ENCODE assay signal across 1 cellular context in genomic region chr5:140564196-140565023, GRCh38.
TF ChIP-seq lines count a peak whose summit lies in the region.

A gene with protein sequence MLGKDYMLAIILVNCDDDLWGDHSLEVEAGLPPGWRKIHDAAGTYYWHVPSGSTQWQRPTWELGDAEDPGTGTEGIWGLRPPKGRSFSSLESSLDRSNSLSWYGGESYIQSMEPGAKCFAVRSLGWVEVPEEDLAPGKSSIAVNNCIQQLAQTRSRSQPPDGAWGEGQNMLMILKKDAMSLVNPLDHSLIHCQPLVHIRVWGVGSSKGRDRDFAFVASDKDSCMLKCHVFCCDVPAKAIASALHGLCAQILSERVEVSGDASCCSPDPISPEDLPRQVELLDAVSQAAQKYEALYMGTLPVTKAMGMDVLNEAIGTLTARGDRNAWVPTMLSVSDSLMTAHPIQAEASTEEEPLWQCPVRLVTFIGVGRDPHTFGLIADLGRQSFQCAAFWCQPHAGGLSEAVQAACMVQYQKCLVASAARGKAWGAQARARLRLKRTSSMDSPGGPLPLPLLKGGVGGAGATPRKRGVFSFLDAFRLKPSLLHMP (minus strand): TSS chr5:140564598. CDS start chr5:140564245, 353 bp downstream.
Gene SLC35A4 (plus strand): TSS chr5:140564828. CDS start chr5:140567170, 2,342 bp downstream.

TF ChIP-seq in K562, 482 proteins besides CTCF, POLR2A, EP300 and RAD21 (continued from another document and continues in another):
- no peak for TF ChIP-seq CEBPZ (IDR thresholded peaks at IDR 0.05; ENCODE audit: borderline replicate concordance, low read depth, low read length)
- TF ChIP-seq, protein P1, sequence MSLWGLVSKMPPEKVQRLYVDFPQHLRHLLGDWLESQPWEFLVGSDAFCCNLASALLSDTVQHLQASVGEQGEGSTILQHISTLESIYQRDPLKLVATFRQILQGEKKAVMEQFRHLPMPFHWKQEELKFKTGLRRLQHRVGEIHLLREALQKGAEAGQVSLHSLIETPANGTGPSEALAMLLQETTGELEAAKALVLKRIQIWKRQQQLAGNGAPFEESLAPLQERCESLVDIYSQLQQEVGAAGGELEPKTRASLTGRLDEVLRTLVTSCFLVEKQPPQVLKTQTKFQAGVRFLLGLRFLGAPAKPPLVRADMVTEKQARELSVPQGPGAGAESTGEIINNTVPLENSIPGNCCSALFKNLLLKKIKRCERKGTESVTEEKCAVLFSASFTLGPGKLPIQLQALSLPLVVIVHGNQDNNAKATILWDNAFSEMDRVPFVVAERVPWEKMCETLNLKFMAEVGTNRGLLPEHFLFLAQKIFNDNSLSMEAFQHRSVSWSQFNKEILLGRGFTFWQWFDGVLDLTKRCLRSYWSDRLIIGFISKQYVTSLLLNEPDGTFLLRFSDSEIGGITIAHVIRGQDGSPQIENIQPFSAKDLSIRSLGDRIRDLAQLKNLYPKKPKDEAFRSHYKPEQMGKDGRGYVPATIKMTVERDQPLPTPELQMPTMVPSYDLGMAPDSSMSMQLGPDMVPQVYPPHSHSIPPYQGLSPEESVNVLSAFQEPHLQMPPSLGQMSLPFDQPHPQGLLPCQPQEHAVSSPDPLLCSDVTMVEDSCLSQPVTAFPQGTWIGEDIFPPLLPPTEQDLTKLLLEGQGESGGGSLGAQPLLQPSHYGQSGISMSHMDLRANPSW (CRISPR knock-in tag; IDR thresholded peaks at IDR 0.05): no peak
- peak; percentile 58; the same call in 1 of the 2 replicates for TF ChIP-seq E2F3 (CRISPR knock-in tag; IDR thresholded peaks at IDR 0.05)
- 0 out of 2 replicates have a peak, but pooled peaks have one; percentile 66 for TF ChIP-seq RUNX1 (IDR thresholded peaks at IDR 0.05; ENCODE audit: low read depth)
- no peak for TF ChIP-seq ZNF212 (CRISPR knock-in tag; IDR thresholded peaks at IDR 0.05)
- TF ChIP-seq ZHX1 (conservative IDR thresholded peaks at IDR 0.05; ENCODE audit: low read length): peak; percentile 12; the same call in 1 of the 2 replicates
- TF ChIP-seq ARID3A (IDR thresholded peaks at IDR 0.05; ENCODE audit: borderline replicate concordance, low read depth, low read length): no peak
- TF ChIP-seq, protein P2, sequence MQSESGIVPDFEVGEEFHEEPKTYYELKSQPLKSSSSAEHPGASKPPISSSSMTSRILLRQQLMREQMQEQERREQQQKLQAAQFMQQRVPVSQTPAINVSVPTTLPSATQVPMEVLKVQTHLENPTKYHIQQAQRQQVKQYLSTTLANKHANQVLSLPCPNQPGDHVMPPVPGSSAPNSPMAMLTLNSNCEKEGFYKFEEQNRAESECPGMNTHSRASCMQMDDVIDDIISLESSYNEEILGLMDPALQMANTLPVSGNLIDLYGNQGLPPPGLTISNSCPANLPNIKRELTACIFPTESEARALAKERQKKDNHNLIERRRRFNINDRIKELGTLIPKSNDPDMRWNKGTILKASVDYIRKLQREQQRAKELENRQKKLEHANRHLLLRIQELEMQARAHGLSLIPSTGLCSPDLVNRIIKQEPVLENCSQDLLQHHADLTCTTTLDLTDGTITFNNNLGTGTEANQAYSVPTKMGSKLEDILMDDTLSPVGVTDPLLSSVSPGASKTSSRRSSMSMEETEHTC (IDR thresholded peaks at IDR 0.05): peak; percentile 81; the same call in 1 of the 2 replicates
- peak; percentile 81 for TF ChIP-seq PKNOX1 (IDR thresholded peaks at IDR 0.05)
- TF ChIP-seq CHD1 (IDR thresholded peaks at IDR 0.05; ENCODE audit: low read length): peak; percentile 16
- TF ChIP-seq NBN (IDR thresholded peaks at IDR 0.05; ENCODE audit: low read depth): peak; percentile 85
- TF ChIP-seq TBP (optimal IDR thresholded peaks at IDR 0.05; ENCODE audit: low read depth, low read length): peak; percentile 81
- TF ChIP-seq TARDBP (IDR thresholded peaks at IDR 0.05): peak; percentile 100
- TF ChIP-seq ZNF217 (CRISPR knock-in tag; IDR thresholded peaks at IDR 0.05): no peak
- TF ChIP-seq ZFP30 (CRISPR knock-in tag; IDR thresholded peaks at IDR 0.05; ENCODE audit: borderline replicate concordance): no peak
- no peak for TF ChIP-seq ESRRB (CRISPR knock-in tag; IDR thresholded peaks at IDR 0.05; ENCODE audit: borderline replicate concordance)
- no peak for TF ChIP-seq TAL1 (IDR thresholded peaks at IDR 0.05)
- no peak for TF ChIP-seq TCFL5 (CRISPR knock-in tag; conservative IDR thresholded peaks at IDR 0.05)
- TF ChIP-seq CCNT2 (IDR thresholded peaks at IDR 0.05; ENCODE audit: borderline replicate concordance, extremely low read depth, insufficient read length, low read depth, low read length): peak; percentile 70
- TF ChIP-seq ZNF134 (CRISPR knock-in tag; conservative IDR thresholded peaks at IDR 0.05): peak; percentile 11; the same call in 1 of the 2 replicates
- TF ChIP-seq SMAD3 (CRISPR knock-in tag; conservative IDR thresholded peaks at IDR 0.05): no peak
- TF ChIP-seq ZNF311 (CRISPR knock-in tag; IDR thresholded peaks at IDR 0.05): no peak
- peak; percentile 72 for TF ChIP-seq KHSRP (IDR thresholded peaks at IDR 0.05)
- no peak for TF ChIP-seq COPS2 (conservative IDR thresholded peaks at IDR 0.05)
- TF ChIP-seq, protein P3, sequence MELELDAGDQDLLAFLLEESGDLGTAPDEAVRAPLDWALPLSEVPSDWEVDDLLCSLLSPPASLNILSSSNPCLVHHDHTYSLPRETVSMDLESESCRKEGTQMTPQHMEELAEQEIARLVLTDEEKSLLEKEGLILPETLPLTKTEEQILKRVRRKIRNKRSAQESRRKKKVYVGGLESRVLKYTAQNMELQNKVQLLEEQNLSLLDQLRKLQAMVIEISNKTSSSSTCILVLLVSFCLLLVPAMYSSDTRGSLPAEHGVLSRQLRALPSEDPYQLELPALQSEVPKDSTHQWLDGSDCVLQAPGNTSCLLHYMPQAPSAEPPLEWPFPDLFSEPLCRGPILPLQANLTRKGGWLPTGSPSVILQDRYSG (tag; conservative IDR thresholded peaks at IDR 0.05; ENCODE audit: low read depth): peak; percentile 44; the same call in 1 of the 2 replicates
- peak; percentile 86 for TF ChIP-seq POLR2H (tag; IDR thresholded peaks at IDR 0.05; ENCODE audit: low read depth)
- TF ChIP-seq YBX1 (IDR thresholded peaks at IDR 0.05): no peak
- no peak for TF ChIP-seq HDGF (IDR thresholded peaks at IDR 0.05)
- TF ChIP-seq CREB3L1 (IDR thresholded peaks at IDR 0.05; ENCODE audit: borderline replicate concordance, low read depth): peak; percentile 83
- no peak for TF ChIP-seq ZNF316 (IDR thresholded peaks at IDR 0.05)
- peak; percentile 83 for TF ChIP-seq PHF20 (IDR thresholded peaks at IDR 0.05; ENCODE audit: partially characterized antibody)
- no peak for TF ChIP-seq RFX7 (CRISPR knock-in tag; IDR thresholded peaks at IDR 0.05)
- TF ChIP-seq, protein P4, sequence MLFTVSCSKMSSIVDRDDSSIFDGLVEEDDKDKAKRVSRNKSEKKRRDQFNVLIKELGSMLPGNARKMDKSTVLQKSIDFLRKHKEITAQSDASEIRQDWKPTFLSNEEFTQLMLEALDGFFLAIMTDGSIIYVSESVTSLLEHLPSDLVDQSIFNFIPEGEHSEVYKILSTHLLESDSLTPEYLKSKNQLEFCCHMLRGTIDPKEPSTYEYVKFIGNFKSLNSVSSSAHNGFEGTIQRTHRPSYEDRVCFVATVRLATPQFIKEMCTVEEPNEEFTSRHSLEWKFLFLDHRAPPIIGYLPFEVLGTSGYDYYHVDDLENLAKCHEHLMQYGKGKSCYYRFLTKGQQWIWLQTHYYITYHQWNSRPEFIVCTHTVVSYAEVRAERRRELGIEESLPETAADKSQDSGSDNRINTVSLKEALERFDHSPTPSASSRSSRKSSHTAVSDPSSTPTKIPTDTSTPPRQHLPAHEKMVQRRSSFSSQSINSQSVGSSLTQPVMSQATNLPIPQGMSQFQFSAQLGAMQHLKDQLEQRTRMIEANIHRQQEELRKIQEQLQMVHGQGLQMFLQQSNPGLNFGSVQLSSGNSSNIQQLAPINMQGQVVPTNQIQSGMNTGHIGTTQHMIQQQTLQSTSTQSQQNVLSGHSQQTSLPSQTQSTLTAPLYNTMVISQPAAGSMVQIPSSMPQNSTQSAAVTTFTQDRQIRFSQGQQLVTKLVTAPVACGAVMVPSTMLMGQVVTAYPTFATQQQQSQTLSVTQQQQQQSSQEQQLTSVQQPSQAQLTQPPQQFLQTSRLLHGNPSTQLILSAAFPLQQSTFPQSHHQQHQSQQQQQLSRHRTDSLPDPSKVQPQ (CRISPR knock-in tag; IDR thresholded peaks at IDR 0.05; ENCODE audit: borderline replicate concordance): no peak
- no peak for TF ChIP-seq RHOXF2B (CRISPR knock-in tag; conservative IDR thresholded peaks at IDR 0.05)
- no peak for TF ChIP-seq ZBTB26 (CRISPR knock-in tag; IDR thresholded peaks at IDR 0.05)
- no peak for TF ChIP-seq ZNF79 (CRISPR knock-in tag; IDR thresholded peaks at IDR 0.05; ENCODE audit: low read depth)
- TF ChIP-seq POLR2AphosphoS2 (IDR thresholded peaks at IDR 0.05; ENCODE audit: low read length): no peak
